20 cellular contexts compared by ENCODE assay signal in the genomic region with DNA sequence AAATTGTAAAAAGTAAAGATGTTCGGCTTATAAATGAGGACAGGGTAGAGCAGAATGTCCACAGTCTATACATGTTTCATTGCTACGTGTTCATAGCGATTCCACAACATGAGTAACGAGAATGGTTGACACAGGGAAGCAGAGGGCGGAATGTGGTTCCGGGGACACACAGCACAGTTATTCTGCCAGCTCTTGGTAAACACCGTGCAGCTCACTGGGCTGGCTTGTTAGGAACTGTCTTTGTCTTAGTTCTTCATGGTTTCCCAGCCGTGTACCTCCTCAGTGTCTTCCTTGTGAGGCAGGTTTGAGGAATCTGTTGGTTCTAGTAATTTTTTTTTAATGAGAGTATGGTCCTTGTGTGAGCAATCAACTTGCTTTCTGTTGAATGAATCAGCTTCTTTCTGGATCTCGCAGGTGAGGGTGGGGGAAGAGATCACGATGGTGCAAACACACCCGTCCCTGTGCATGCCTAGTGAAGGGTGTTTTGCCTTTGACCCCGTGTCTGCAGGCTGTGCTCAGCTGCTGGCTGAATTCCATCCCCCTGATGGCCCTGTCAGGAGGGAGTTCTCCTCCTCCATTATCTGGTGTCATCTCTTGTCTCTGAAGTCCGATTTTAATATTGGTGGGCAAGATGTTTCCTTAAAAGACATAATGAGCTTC.
"Had no signal": no experiment of that assay in that cellular context is flagged by ENCODE, and none has a peak within 500 bp of the region (broad histone marks: within the 10 kb centered on the region; RNA-seq: fewer than 3 reads in every experiment).

No MANE protein-coding gene starts in this region.

- H3K36me3 ChIP-seq: neutrophil, WERI-Rb-1 had no signal

- H3K9ac ChIP-seq: parathyroid adenoma had no signal

- H3K4me2 ChIP-seq: hepatocyte had no signal

- H3K4me1 ChIP-seq: parathyroid adenoma had no signal

- FAIRE-seq: endothelial cell of umbilical vein had no signal

- H3K27ac ChIP-seq: hepatocyte, neutrophil, parathyroid adenoma, WERI-Rb-1 had no signal

- H3K9me3 ChIP-seq: neutrophil had no signal

- DNase-seq: activated CD4-positive, alpha-beta T cell treated with anti-CD3 and anti-CD28 coated beads for 4 hours; activated CD8-positive, alpha-beta T cell treated with anti-CD3 and anti-CD28 coated beads for 36 hours; activated effector memory CD4-positive, alpha-beta T cell treated with anti-CD3 and anti-CD28 coated beads, Interleukin-2, amount 50 U/mL, for 16 hours; activated T-cell treated with anti-CD3 and anti-CD28 coated beads, Interleukin-2, amount 50 U/mL, for 4 hours; central memory CD4-positive, alpha-beta T cell; cortex of kidney; effector CD4-positive, alpha-beta T cell; mesenchymal stem cell; naive thymus-derived CD8-positive, alpha-beta T cell; stimulated activated CD4-positive, alpha-beta T cell treated with anti-CD3 and anti-CD28 coated beads, Interleukin-15, amount 100 ng/mL, for 24 hours; stimulated activated CD4-positive, alpha-beta T cell treated with anti-CD3 and anti-CD28 coated beads, Interleukin-4, amount 100 ng/mL, for 24 hours; stimulated activated CD8-positive, alpha-beta memory T cell treated with anti-CD3 and anti-CD28 coated beads, Interleukin-4, amount 100 ng/mL, for 48 hours; stimulated activated naive CD4-positive, alpha-beta T cell treated with Interleukin-2 at 50 U/mL for 16 hours; T-helper 1 cell; T1000; WERI-Rb-1 had no signal

- H3K27me3 ChIP-seq: hepatocyte, neutrophil had no signal

- H3K4me3 ChIP-seq: hepatocyte had no signal
